9 cellular contexts compared by ENCODE assay signal in genomic region chr19:3324405-3324856, GRCh38. TPM values are rescaled to one million over a fixed set of nuclear protein-coding genes. Genes with fewer than 3 reads are reported as not detected.
DNase-seq lines count a peak whose midpoint lies in the region; ATAC-seq, FAIRE-seq and TF ChIP-seq lines count a peak whose summit lies in the region.
"Had no signal": no experiment of that assay in that cellular context is flagged by ENCODE, and none has a peak within 500 bp of the region (broad histone marks: within the 10 kb centered on the region; RNA-seq: fewer than 3 reads in every experiment).

No MANE protein-coding gene starts in this region.

- H3K27me3 Mint-ChIP-seq in activated T-helper 2 cell treated with anti-CD3 and anti-CD28 coated beads, Interferon-gamma antibody, Interleukin-2, Interleukin-4, amounts not matched to agents 10 μg/mL and 5 μg/mL and 100 μg/mL, durations not matched to agents 14 hours and 24 hours and 36 hours (ENCODE audit: low read depth): peaks cover 4% of the 10 kb centered on the region

- no peak overlapping the region for H3K27ac Mint-ChIP-seq in activated T-helper 2 cell treated with anti-CD3 and anti-CD28 coated beads, Interferon-gamma antibody, Interleukin-2, Interleukin-4, amounts not matched to agents 10 μg/mL and 5 μg/mL and 100 μg/mL, durations not matched to agents 14 hours and 24 hours and 36 hours

- H3K4me3 ChIP-seq in heart left ventricle: no peak overlapping the region

- no peaks in the 10 kb centered on the region for H3K36me3 Mint-ChIP-seq in activated T-helper 2 cell treated with anti-CD3 and anti-CD28 coated beads, Interferon-gamma antibody, Interleukin-2, Interleukin-4, amounts not matched to agents 10 μg/mL and 5 μg/mL and 100 μg/mL, durations not matched to agents 14 hours and 24 hours and 36 hours (ENCODE audit: low read depth)

- H3K27ac ChIP-seq in heart left ventricle: no peak overlapping the region

- no peaks in the 10 kb centered on the region for H3K4me1 Mint-ChIP-seq in activated T-helper 2 cell treated with anti-CD3 and anti-CD28 coated beads, Interferon-gamma antibody, Interleukin-2, Interleukin-4, amounts not matched to agents 10 μg/mL and 5 μg/mL and 100 μg/mL, durations not matched to agents 14 hours and 24 hours and 36 hours (ENCODE audit: low read depth)

- intact Hi-C loops in activated T-helper 2 cell treated with anti-CD3 and anti-CD28 coated beads, Interferon-gamma antibody, Interleukin-2, Interleukin-4, amounts not matched to agents 10 μg/mL and 5 μg/mL and 100 μg/mL, durations not matched to agents 14 hours and 24 hours and 36 hours (cut with micrococcal nuclease): no loop called here
- intact Hi-C loops in heart left ventricle (cut with DNase I): loop anchor here in 3 of 10 donors (1.0 to 5.0 kb wide), 3 partner anchors 148 to 153 kb away; no protein-coding TSS in a partner anchor

- WGBS in heart left ventricle, 4 donors: 42 to 44% (median 42%) methylated on average over 5 of the region's 5 CpGs

- peaks cover 0 to 4% (median 0%) of the 10 kb centered on the region in 12 donors for H3K9me3 ChIP-seq in heart left ventricle

- H3K9me3 Mint-ChIP-seq in activated T-helper 2 cell treated with anti-CD3 and anti-CD28 coated beads, Interferon-gamma antibody, Interleukin-2, Interleukin-4, amounts not matched to agents 10 μg/mL and 5 μg/mL and 100 μg/mL, durations not matched to agents 14 hours and 24 hours and 36 hours: no peaks in the 10 kb centered on the region

- H3K27me3 ChIP-seq in heart left ventricle: peaks cover 8 to 23% (median 17%) of the 10 kb centered on the region in 9 donors

- TF ChIP-seq CTCF in heart left ventricle (IDR thresholded peaks at IDR 0.05): peak; percentile 45 to 71 (median 60)

- no peaks in the 10 kb centered on the region for H3K36me3 ChIP-seq in heart left ventricle

- TF ChIP-seq POLR2A in GM12892 (IDR thresholded peaks at IDR 0.05; ENCODE audit: low read depth, low read length) (no peak), heart left ventricle (IDR thresholded peaks at IDR 0.05) (no peak)

- DNase-seq in GM12892 (ENCODE audit: insufficient read length) (peak; percentile 48), RKO (ENCODE audit: low spot score) (peak; percentile 35), heart left ventricle (peak in 3 of 5 donors; percentile 28 to 78 (median 44)), SHP77 treated with DMSO at 0.1 percent for 48 hours (lab: John Stamatoyannopoulos, UW) (no peak), midbrain (lab: John Stamatoyannopoulos, UW) (no peak)
- peak; percentile 54 for DNase-seq in activated T-helper 2 cell treated with anti-CD3 and anti-CD28 coated beads, Interferon-gamma antibody, Interleukin-2, Interleukin-4, amounts not matched to agents 10 μg/mL and 5 μg/mL and 100 μg/mL, durations not matched to agents 14 hours and 24 hours and 36 hours (ENCODE audit: low spot score)
- DNase-seq in stimulated activated CD4-positive, alpha-beta T cell treated with anti-CD3 and anti-CD28 coated beads, Interleukin-1b, Interleukin-23, amount 100 ng/mL, for 1 hour (ENCODE audit: low read depth in 2 of 2): peak; percentile 46 to 68

- peak; percentile 65 for FAIRE-seq in GM12892 (lab: Jason Lieb, UNC)
- FAIRE-seq: TTC549 had no signal

- H3K4me1 ChIP-seq in heart left ventricle: no peaks in the 10 kb centered on the region

- H3K4me3 Mint-ChIP-seq in activated T-helper 2 cell treated with anti-CD3 and anti-CD28 coated beads, Interferon-gamma antibody, Interleukin-2, Interleukin-4, amounts not matched to agents 10 μg/mL and 5 μg/mL and 100 μg/mL, durations not matched to agents 14 hours and 24 hours and 36 hours (ENCODE audit: low read depth): no peak overlapping the region

- ATAC-seq in heart left ventricle: peak in 3 of 4 donors; percentile 47 to 49 (median 48)
- no peak for ATAC-seq in HG03135 (IDR thresholded peaks at IDR 0.05; ENCODE audit: unreplicated experiment)

RNA-seq across cellular contexts. Expression of gene NFIC, which starts 42.0 kb away (rescaled TPM):
- polyA plus RNA-seq in GM12892 (2012; ENCODE audit: missing spikeins): 3.5 TPM
- 16.5 and 17.3 TPM in 2 replicates for total RNA-seq in activated T-helper 2 cell treated with anti-CD3 and anti-CD28 coated beads, Interferon-gamma antibody, Interleukin-2, Interleukin-4, amounts not matched to agents 10 μg/mL and 5 μg/mL and 100 μg/mL, durations not matched to agents 14 hours and 24 hours and 36 hours
- 100 to 1,000 TPM; 107 to 267 (median 155) TPM for total RNA-seq in heart left ventricle
- polyA plus RNA-seq in heart left ventricle: 100 to 1,000 TPM; 159 to 192 TPM

Comparison
In these comparisons a context has a peak if more than half of its experiments do, and no peak if none do; other contexts are left out.
1. DNase-seq: peak in GM12892 (single experiment), RKO (single experiment), activated T-helper 2 cell treated with anti-CD3 and anti-CD28 coated beads, Interferon-gamma antibody, Interleukin-2, Interleukin-4, amounts not matched to agents 10 μg/mL and 5 μg/mL and 100 μg/mL, durations not matched to agents 14 hours and 24 hours and 36 hours (single experiment), heart left ventricle (3 of 5) and stimulated activated CD4-positive, alpha-beta T cell treated with anti-CD3 and anti-CD28 coated beads, Interleukin-1b, Interleukin-23, amount 100 ng/mL, for 1 hour (2 of 2); none in SHP77 treated with DMSO at 0.1 percent for 48 hours (single experiment) and midbrain (single experiment).